ENCODE assay signal across 23 cellular contexts in the genomic region with DNA sequence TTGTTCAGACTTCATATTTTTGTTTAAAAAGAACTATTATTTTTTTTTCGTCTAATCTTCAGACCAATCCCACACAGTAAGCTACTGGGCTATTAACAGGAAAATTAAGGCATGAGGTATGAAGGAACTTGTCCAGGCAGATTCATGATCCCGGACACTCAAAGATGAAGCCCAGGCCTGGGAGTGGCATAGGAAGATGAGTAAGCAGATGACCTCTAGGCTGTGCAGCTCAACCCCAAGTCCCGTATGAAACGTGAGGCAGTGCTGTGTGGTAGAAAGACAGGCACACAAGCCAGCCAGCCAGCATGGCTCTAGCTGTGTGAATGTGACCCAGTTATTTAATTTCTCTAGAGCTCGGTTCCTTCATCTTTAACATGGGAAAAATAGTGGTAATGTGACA.
"Had no signal": no experiment of that assay in that cellular context is flagged by ENCODE, and none has a peak within 500 bp of the region (broad histone marks: within the 10 kb centered on the region; RNA-seq: fewer than 3 reads in every experiment).

No MANE protein-coding gene starts in this region.

- H3K36me3 Mint-ChIP-seq: activated naive CD4-positive, alpha-beta T cell treated with anti-CD3 and anti-CD28 coated beads, Interleukin-2, amount 10 ng/mL, durations not matched to agents 7 days and 5 days; mesothelial cell of epicardium; T-cell had no signal

- H3K9me3 Mint-ChIP-seq: activated naive CD4-positive, alpha-beta T cell treated with anti-CD3 and anti-CD28 coated beads, Interleukin-2, amount 10 ng/mL, durations not matched to agents 7 days and 5 days; mesothelial cell of epicardium; nephron; stimulated activated naive CD8-positive, alpha-beta T cell treated with anti-CD3 and anti-CD28 coated beads, Interleukin-15, amount 100 ng/mL, for 72 hours; T-cell had no signal

- H3K27ac Mint-ChIP-seq: activated naive CD4-positive, alpha-beta T cell treated with anti-CD3 and anti-CD28 coated beads, Interleukin-2, amount 10 ng/mL, durations not matched to agents 7 days and 5 days; mesothelial cell of epicardium; nephron; stimulated activated naive CD8-positive, alpha-beta T cell treated with anti-CD3 and anti-CD28 coated beads, Interleukin-15, amount 100 ng/mL, for 72 hours; T-cell had no signal

- ATAC-seq: activated CD4-positive, CD25-positive, alpha-beta regulatory T cell treated with anti-CD3 and anti-CD28 coated beads, Interleukin-2, amount 50 U/mL, for 24 hours; left lobe of liver; stimulated activated naive CD8-positive, alpha-beta T cell treated with anti-CD3 and anti-CD28 coated beads, Interleukin-15, amount 100 ng/mL, for 72 hours; T-cell had no signal

- H3K4me3 Mint-ChIP-seq: activated naive CD4-positive, alpha-beta T cell treated with anti-CD3 and anti-CD28 coated beads, Interleukin-2, amount 10 ng/mL, durations not matched to agents 7 days and 5 days; mesothelial cell of epicardium; nephron; stimulated activated naive CD8-positive, alpha-beta T cell treated with anti-CD3 and anti-CD28 coated beads, Interleukin-15, amount 100 ng/mL, for 72 hours; T-cell had no signal

- H3K27ac ChIP-seq: ascending aorta, suprapubic skin, transverse colon, vagina had no signal

- H3K36me3 ChIP-seq: ascending aorta, suprapubic skin, transverse colon, vagina had no signal

- H3K4me3 ChIP-seq: ascending aorta, lung, suprapubic skin, transverse colon, vagina had no signal

- DNase-seq: activated CD8-positive, alpha-beta memory T cell treated with anti-CD3 and anti-CD28 coated beads for 24 hours; activated CD8-positive, alpha-beta memory T cell treated with anti-CD3 and anti-CD28 coated beads, Interleukin-2, amount 50 U/mL, for 48 hours; activated effector memory CD4-positive, alpha-beta T cell treated with Interleukin-2 at 50 U/mL for 16 hours; activated naive CD4-positive, alpha-beta T cell treated with anti-CD3 and anti-CD28 coated beads, Interleukin-2, amount 10 ng/mL, durations not matched to agents 7 days and 5 days; activated T-cell treated with anti-CD3 and anti-CD28 coated beads, Interleukin-2, amount 50 U/mL, for 48 hours; cerebellar nuclear complex; cortex of kidney; foreskin melanocyte; glutamatergic neuron; hippocampal formation; nucleus accumbens; posterior cingulate gyrus; stimulated activated naive CD8-positive, alpha-beta T cell treated with anti-CD3 and anti-CD28 coated beads, Interleukin-15, amount 100 ng/mL, for 72 hours; T-cell; transverse colon had no signal

- H3K9me3 ChIP-seq: ascending aorta, suprapubic skin, transverse colon, vagina had no signal

- H3K27me3 ChIP-seq: ascending aorta, suprapubic skin, transverse colon, vagina had no signal

- H3K27me3 Mint-ChIP-seq: stimulated activated naive CD8-positive, alpha-beta T cell treated with anti-CD3 and anti-CD28 coated beads, Interleukin-15, amount 100 ng/mL, for 72 hours; T-cell had no signal

- H3K4me1 Mint-ChIP-seq: activated naive CD4-positive, alpha-beta T cell treated with anti-CD3 and anti-CD28 coated beads, Interleukin-2, amount 10 ng/mL, durations not matched to agents 7 days and 5 days; stimulated activated naive CD8-positive, alpha-beta T cell treated with anti-CD3 and anti-CD28 coated beads, Interleukin-15, amount 100 ng/mL, for 72 hours; T-cell had no signal

- H3K4me1 ChIP-seq: ascending aorta, suprapubic skin, vagina had no signal
